Comparison of ENCODE assay signal across 1 cellular context in genomic region chr14:94617366-94617941, GRCh38.
TF ChIP-seq lines count a peak whose summit lies in the region.

No MANE protein-coding gene starts in this region.

TF ChIP-seq in liver, 16 proteins besides CTCF, POLR2A, EP300 and RAD21 (continued from another document):
- TF ChIP-seq RXRA (IDR thresholded peaks at IDR 0.05) (no peak), FOXA1 (IDR thresholded peaks at IDR 0.05) (no peak), REST (IDR thresholded peaks at IDR 0.05) (no peak), HNF4G (IDR thresholded peaks at IDR 0.05) (no peak), EGR1 (IDR thresholded peaks at IDR 0.05; ENCODE audit: low read depth in 2 of 2) (no peak), NR2F2 (IDR thresholded peaks at IDR 0.05) (no peak), HNF4A (conservative IDR thresholded peaks at IDR 0.05) (no peak)
TF ChIP-seq in liver: peak in this region for 0.
